ENCODE assay signal across 9 cellular contexts in genomic region chr14:85154714-85155113, GRCh38.
"Had no signal": no experiment of that assay in that cellular context is flagged by ENCODE, and none has a peak within 500 bp of the region (broad histone marks: within the 10 kb centered on the region; RNA-seq: fewer than 3 reads in every experiment).

No MANE protein-coding gene starts in this region.

- DNase-seq: GM23248, GOT3, H7, HFFc6, KBM-7 had no signal

- H2AFZ ChIP-seq: GM23248 had no signal

- ATAC-seq: HCT116, HepG2 had no signal

- H3K27ac ChIP-seq: GM23248, HL-60 had no signal

- H3K4me1 ChIP-seq: HAP-1 had no signal

- FAIRE-seq: HepG2 had no signal

- H3K9ac ChIP-seq: GM23248 had no signal

- H3K4me3 ChIP-seq: GM23248, HAP-1 had no signal

- H3K9me3 ChIP-seq: HAP-1 had no signal

- H3K36me3 ChIP-seq: HAP-1 had no signal
